ENCODE assay signal across 8 cellular contexts in the genomic region with DNA sequence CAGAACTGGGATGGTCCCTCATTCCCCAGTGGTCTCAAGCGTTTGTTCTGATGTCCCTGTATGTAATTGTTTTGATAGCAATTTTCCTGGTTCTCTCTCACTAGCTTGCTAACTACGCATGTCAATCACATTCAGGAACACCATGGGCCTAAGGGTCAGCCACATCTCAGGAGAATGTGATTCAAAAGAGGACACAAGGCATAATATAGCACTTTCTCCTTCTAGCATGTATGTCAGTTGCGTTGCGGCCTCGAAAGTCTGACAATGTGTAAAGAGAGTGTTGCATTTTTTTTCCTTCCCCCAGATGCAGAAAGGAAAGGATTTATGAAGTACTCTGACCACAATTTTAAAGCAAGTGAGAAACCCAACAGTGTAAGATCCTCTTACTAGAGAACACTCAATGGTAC. TPM values are rescaled to one million over a fixed set of nuclear protein-coding genes. Genes with fewer than 3 reads are reported as not detected.
DNase-seq lines count a peak whose midpoint lies in the region; ATAC-seq, FAIRE-seq and TF ChIP-seq lines count a peak whose summit lies in the region.

No MANE protein-coding gene starts in this region.

- 38% methylated on average over 5 of the region's 5 CpGs for WGBS in K562 (ENCODE audit: insufficient coverage, low coverage, missing lambda C conversion rate)

- H3K27ac Mint-ChIP-seq in Calu3 (ENCODE audit: unreplicated experiment) (peak overlapping the region; percentile 81), memory B cell (peak overlapping the region; percentile 92)

- H3K4me3 ChIP-seq in K562 (peak overlapping the region; percentile 70), vagina (peak overlapping the region; percentile 61 to 75)

- H3K4me1 Mint-ChIP-seq in Calu3 (ENCODE audit: low read depth, unreplicated experiment) (peaks cover 20% of the 10 kb centered on the region), memory B cell (peaks cover 17% of the 10 kb centered on the region)

- no peaks in the 10 kb centered on the region for H4K20me1 ChIP-seq in K562 (replicated peaks; ENCODE audit: control insufficient read depth, insufficient read depth, low read length)

- in situ Hi-C loops in K562 (cut with MboI): no loop called here

- H3K9ac ChIP-seq in K562 (ENCODE audit: insufficient read depth in 1 of 2, low read depth in 2 of 2, low read length in 2 of 2): peak overlapping the region; percentile 77 to 97; a peak in 3 of 4 replicates

- CTCF ChIA-PET in Calu3 (lab: Charles Lee) (no interaction called here), K562 (lab: Yijun Ruan, JAX; ENCODE audit: low intra/inter-chr PET ratio) (no interaction called here)

- H3K27ac ChIP-seq in KOPT-K1 (ENCODE audit: low read depth, low read length, poor library complexity, severe bottlenecking): peak overlapping the region; percentile 90
- H3K27ac ChIP-seq in K562 (ENCODE audit: extremely low read depth, low read depth, low read length): peak overlapping the region; percentile 91
- peak overlapping the region; percentile 93 for H3K27ac ChIP-seq in vagina

- TSS peak; percentile 89 for BruUV-seq in Calu3 (replicated peaks; lab: Mats Ljungman, UMichigan)
- BruUV-seq in K562 (replicated peaks; lab: Mats Ljungman, UMichigan): TSS peak; percentile 96

- H3K4me1 ChIP-seq in K562 (replicated peaks in 1 of 2; ENCODE audit: control insufficient read depth in 2 of 2, insufficient read depth in 2 of 2, low read length in 2 of 2) (peaks cover 8 to 37% of the 10 kb centered on the region in 2 experiments), vagina (peaks cover 18% of the 10 kb centered on the region)

- H3K27me3 ChIP-seq in K562 (ENCODE audit: control insufficient read depth in 2 of 2, insufficient read depth in 2 of 2, low read length in 2 of 2) (no peaks in the 10 kb centered on the region), vagina (no peaks in the 10 kb centered on the region)

- peak overlapping the region; percentile 89 for H3K4me2 ChIP-seq in K562 (ENCODE audit: insufficient read depth, low read length)

- peak overlapping the region; percentile 98 for H2AFZ ChIP-seq in K562 (ENCODE audit: low read depth, low read length)

- H3K36me3 ChIP-seq in KOPT-K1 (ENCODE audit: insufficient read depth, low read length): no peaks in the 10 kb centered on the region
- no peaks in the 10 kb centered on the region for H3K36me3 ChIP-seq in K562 (ENCODE audit: control insufficient read depth, insufficient read depth, low read length)
- H3K36me3 ChIP-seq in vagina: no peaks in the 10 kb centered on the region

- intact Hi-C loops in Calu3 (cut with micrococcal nuclease; ENCODE audit: unreplicated experiment) (no loop called here), K562 (cut with micrococcal nuclease) (loop anchor here (5.0 kb wide), 1 partner anchor 336 kb away; no protein-coding TSS in a partner anchor), vagina (cut with DNase I) (no loop called here)

- no peaks in the 10 kb centered on the region for H3K9me1 ChIP-seq in K562 (ENCODE audit: control insufficient read depth, insufficient read depth, low read length)

- no peaks in the 10 kb centered on the region for H3K9me3 Mint-ChIP-seq in Calu3 (ENCODE audit: low read depth, unreplicated experiment)
- no peaks in the 10 kb centered on the region for H3K9me3 Mint-ChIP-seq in memory B cell

- H3K79me2 ChIP-seq in K562 (ENCODE audit: control insufficient read depth, insufficient read depth, low read length): peaks cover 5% of the 10 kb centered on the region; the same call in 1 of the 3 replicates

- no peaks in the 10 kb centered on the region for H3K27me3 Mint-ChIP-seq in Calu3 (ENCODE audit: unreplicated experiment)
- no peaks in the 10 kb centered on the region for H3K27me3 Mint-ChIP-seq in memory B cell

- POLR2A ChIA-PET in K562 (lab: Yijun Ruan, JAX): interaction anchor here (0.6 to 1.6 kb wide), 3 partner anchors 12 to 633 kb away, joined by 3 to 5 read pairs (median 4); a partner anchor contains a TSS

- no peak for TF ChIP-seq CTCF in Calu3 (IDR thresholded peaks at IDR 0.05; ENCODE audit: unreplicated experiment)
- no peak for TF ChIP-seq CTCF in K562 (IDR thresholded peaks at IDR 0.05 in 2 of 3, conservative IDR thresholded peaks at IDR 0.05 in 1 of 3; ENCODE audit: insufficient read depth in 2 of 3, low read depth in 1 of 3, low read length in 3 of 3)
- no peak for TF ChIP-seq CTCF in vagina (IDR thresholded peaks at IDR 0.05)

- H3K36me3 Mint-ChIP-seq in Calu3 (ENCODE audit: insufficient read depth, unreplicated experiment) (peaks cover 19% of the 10 kb centered on the region), memory B cell (no peaks in the 10 kb centered on the region)

- ATAC-seq in K562: no peak
- ATAC-seq in memory B cell (ENCODE audit: low read depth): peak; percentile 14
- ATAC-seq in GM21825 (IDR thresholded peaks at IDR 0.05; ENCODE audit: unreplicated experiment): no peak

- H3K9me3 ChIP-seq in KOPT-K1 (ENCODE audit: insufficient read depth, low read length, poor library complexity, severe bottlenecking) (no peaks in the 10 kb centered on the region), K562 (replicated peaks; ENCODE audit: control insufficient read depth, insufficient read depth, low read depth, low read length) (no peaks in the 10 kb centered on the region), vagina (no peaks in the 10 kb centered on the region)

- TF ChIP-seq EP300 in K562 (IDR thresholded peaks at IDR 0.05; ENCODE audit: low read length): no peak

- FAIRE-seq in K562 (lab: Jason Lieb, UNC): peak; percentile 49

- no peak for TF ChIP-seq RAD21 in K562 (CRISPR knock-in tag; conservative IDR thresholded peaks at IDR 0.05 in 1 of 2, IDR thresholded peaks at IDR 0.05 in 1 of 2)

- no peak for DNase-seq in Calu3
- DNase-seq in K562 (ENCODE audit: extremely low read depth in 1 of 4, low spot score in 3 of 4): peak in 1 of 4 experiments; percentile 39
- no peak for DNase-seq in memory B cell (ENCODE audit: low spot score in 2 of 2)
- DNase-seq in vagina (ENCODE audit: extremely low spot score in 2 of 2): no peak
- no peak for DNase-seq in SW480 (ENCODE audit: low spot score)
- no peak for DNase-seq in stimulated activated CD4-positive, alpha-beta T cell treated with anti-CD3 and anti-CD28 coated beads, Interleukin-1b, Interleukin-23, amount 100 ng/mL, for 48 hours

- TF ChIP-seq POLR2A in K562 (conservative IDR thresholded peaks at IDR 0.05) (no peak), vagina (IDR thresholded peaks at IDR 0.05) (no peak)

- H3K4me3 Mint-ChIP-seq in Calu3 (ENCODE audit: low read depth, unreplicated experiment): peak overlapping the region; percentile 80
- H3K4me3 Mint-ChIP-seq in memory B cell: peak overlapping the region; percentile 83

TF ChIP-seq in K562, 482 proteins besides CTCF, POLR2A, EP300 and RAD21 (continues in another document):
- TF ChIP-seq, protein P1, sequence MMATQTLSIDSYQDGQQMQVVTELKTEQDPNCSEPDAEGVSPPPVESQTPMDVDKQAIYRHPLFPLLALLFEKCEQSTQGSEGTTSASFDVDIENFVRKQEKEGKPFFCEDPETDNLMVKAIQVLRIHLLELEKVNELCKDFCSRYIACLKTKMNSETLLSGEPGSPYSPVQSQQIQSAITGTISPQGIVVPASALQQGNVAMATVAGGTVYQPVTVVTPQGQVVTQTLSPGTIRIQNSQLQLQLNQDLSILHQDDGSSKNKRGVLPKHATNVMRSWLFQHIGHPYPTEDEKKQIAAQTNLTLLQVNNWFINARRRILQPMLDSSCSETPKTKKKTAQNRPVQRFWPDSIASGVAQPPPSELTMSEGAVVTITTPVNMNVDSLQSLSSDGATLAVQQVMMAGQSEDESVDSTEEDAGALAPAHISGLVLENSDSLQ (IDR thresholded peaks at IDR 0.05): peak; percentile 87
- peak in 1 of 2 experiments; percentile 35; a peak in 1 of 4 replicates for TF ChIP-seq ARNT (IDR thresholded peaks at IDR 0.05)
- TF ChIP-seq, protein P2, sequence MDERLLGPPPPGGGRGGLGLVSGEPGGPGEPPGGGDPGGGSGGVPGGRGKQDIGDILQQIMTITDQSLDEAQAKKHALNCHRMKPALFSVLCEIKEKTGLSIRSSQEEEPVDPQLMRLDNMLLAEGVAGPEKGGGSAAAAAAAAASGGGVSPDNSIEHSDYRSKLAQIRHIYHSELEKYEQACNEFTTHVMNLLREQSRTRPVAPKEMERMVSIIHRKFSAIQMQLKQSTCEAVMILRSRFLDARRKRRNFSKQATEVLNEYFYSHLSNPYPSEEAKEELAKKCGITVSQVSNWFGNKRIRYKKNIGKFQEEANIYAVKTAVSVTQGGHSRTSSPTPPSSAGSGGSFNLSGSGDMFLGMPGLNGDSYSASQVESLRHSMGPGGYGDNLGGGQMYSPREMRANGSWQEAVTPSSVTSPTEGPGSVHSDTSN (CRISPR knock-in tag; IDR thresholded peaks at IDR 0.05; ENCODE audit: low read depth): no peak
- TF ChIP-seq, protein P2 (tag; conservative IDR thresholded peaks at IDR 0.05; ENCODE audit: low read depth): 0 out of 2 replicates have a peak, but pooled peaks have one; percentile 17

RNA-seq across cellular contexts. Expression of a gene that starts 32.0 kb away (rescaled TPM):
- total RNA-seq in Calu3 (2022): 115 and 127 TPM in 2 replicates
- 177 and 194 TPM in 2 replicates for total RNA-seq in K562 (2011; cell fraction: chromatin; rRNA removed; ENCODE audit: low replicate concordance)
- 37.9 and 49.0 TPM in 2 replicates for total RNA-seq in K562 (2011; cell fraction: nucleolus; rRNA removed)
- total RNA-seq in K562 (2011; cell fraction: nucleoplasm; rRNA removed): 77.7 and 107 TPM in 2 replicates
- 132 and 141 TPM in 2 replicates for total RNA-seq in K562 (2014; rRNA removed)
- 49.6 and 59.4 TPM in 2 replicates for total RNA-seq in K562 (2014; rRNA removed; fragmentation: Illumina TruSeq; extraction: Trizol)
- total RNA-seq in K562 (2015; rRNA removed; fragmentation: Illumina TruSeq; extraction: Trizol): 50.3 and 52.9 TPM in 2 replicates
- 76.5 and 78.4 TPM in 2 replicates for total RNA-seq in K562 (2021)
- polyA plus RNA-seq in K562 (2011; rRNA removed): 66.8 and 75.1 TPM in 2 replicates
- 67.8 and 76.1 TPM in 2 replicates for polyA plus RNA-seq in K562 (2011; cell fraction: cytosol; rRNA removed)
- polyA plus RNA-seq in K562 (2011; cell fraction: nucleus; rRNA removed): 104 and 117 TPM in 2 replicates
- 28.6 and 33.8 TPM in 2 replicates for polyA plus RNA-seq in K562 (2012)
- polyA plus RNA-seq in K562 (2014; fragmentation: Illumina TruSeq; extraction: Trizol): 57.4 and 72.5 TPM in 2 replicates
- 10 to 100 TPM; 10.5 to 12.9 TPM for polyA plus RNA-seq in K562 (2014; fragmentation: Nextera tagmentation; extraction: Ambion mirVana)
- polyA plus RNA-seq in K562 (2014; rRNA removed): 22.4 and 23.5 TPM in 2 replicates
- 80.0 and 109 TPM in 2 replicates for polyA minus RNA-seq in K562 (2011; rRNA and poly(A)+ RNA removed)
- 48.3 and 64.8 TPM in 2 replicates for polyA minus RNA-seq in K562 (2011; cell fraction: cytosol; rRNA and poly(A)+ RNA removed)
- polyA minus RNA-seq in K562 (2011; cell fraction: nucleus; rRNA and poly(A)+ RNA removed): 74.5 and 100 TPM in 2 replicates
- 138 TPM for total RNA-seq in vagina
